ENCODE assay signal across 11 cellular contexts in genomic region chr20:56422131-56422823, GRCh38. TPM values are rescaled to one million over a fixed set of nuclear protein-coding genes. Genes with fewer than 3 reads are reported as not detected.
DNase-seq lines count a peak whose midpoint lies in the region; ATAC-seq and TF ChIP-seq lines count a peak whose summit lies in the region.
"Had no signal": no experiment of that assay in that cellular context is flagged by ENCODE, and none has a peak within 500 bp of the region (broad histone marks: within the 10 kb centered on the region; RNA-seq: fewer than 3 reads in every experiment).

No MANE protein-coding gene starts in this region.

- H3K4me1 Mint-ChIP-seq in CD8-positive, alpha-beta T cell (ENCODE audit: low read depth), result peaks cover 63% of the 10 kb centered on the region
- H3K4me1 Mint-ChIP-seq in activated naive CD8-positive, alpha-beta T cell treated with anti-CD3 and anti-CD28 coated beads, Interleukin-2, amount 50 U/mL, for 24 hours, result peaks cover 82% of the 10 kb centered on the region
- peaks cover 6% of the 10 kb centered on the region for H3K4me1 Mint-ChIP-seq in mesothelial cell of epicardium

- H3K36me3 Mint-ChIP-seq in CD8-positive, alpha-beta T cell, result peaks cover 6% of the 10 kb centered on the region
- H3K36me3 Mint-ChIP-seq in activated naive CD8-positive, alpha-beta T cell treated with anti-CD3 and anti-CD28 coated beads, Interleukin-2, amount 50 U/mL, for 24 hours (ENCODE audit: low read depth), result peaks cover 7% of the 10 kb centered on the region
- H3K36me3 Mint-ChIP-seq in mesothelial cell of epicardium, result peaks cover under 1% of the 10 kb centered on the region

- no peaks in the 10 kb centered on the region for H3K9me3 Mint-ChIP-seq in CD8-positive, alpha-beta T cell
- H3K9me3 Mint-ChIP-seq in activated naive CD8-positive, alpha-beta T cell treated with anti-CD3 and anti-CD28 coated beads, Interleukin-2, amount 50 U/mL, for 24 hours, result no peaks in the 10 kb centered on the region
- H3K9me3 Mint-ChIP-seq in mesothelial cell of epicardium, result no peaks in the 10 kb centered on the region

- in situ Hi-C loops in KBM-7 (cut with MboI; ENCODE audit: low pct_unique_long_range_greater_than_20kb, low sequenced_read_pairs), result no loop called here
- in situ Hi-C loops in HAP-1 (cut with MboI; ENCODE audit: low sequenced_read_pairs), result no loop called here
- in situ Hi-C loops in gastrocnemius medialis (cut with MboI; ENCODE audit: low sequenced_read_pairs in 4 of 4), result no loop called here

- POLR2A ChIA-PET in CD8-positive, alpha-beta T cell (lab: Charles Lee), result interaction anchor here (0.8 to 3.5 kb wide), 2 partner anchors 10 to 17 kb away, joined by 4 to 19 read pairs; partner anchors contain the start of gene CASS4

- intact Hi-C loops in CD8-positive, alpha-beta T cell (cut with DNase I, micrococcal nuclease), result no loop called here
- intact Hi-C loops in gastrocnemius medialis (cut with DNase I; ENCODE audit: low total_unique reads), result no loop called here

- H3K27ac Mint-ChIP-seq in CD8-positive, alpha-beta T cell, result peak overlapping the region; percentile 56
- peak overlapping the region; percentile 76 for H3K27ac Mint-ChIP-seq in activated naive CD8-positive, alpha-beta T cell treated with anti-CD3 and anti-CD28 coated beads, Interleukin-2, amount 50 U/mL, for 24 hours
- H3K27ac Mint-ChIP-seq in mesothelial cell of epicardium, result peak overlapping the region; percentile 75

- no peak overlapping the region for H3K4me3 ChIP-seq in CD8-positive, alpha-beta T cell (ENCODE audit: low read depth, low read length)
- H3K4me3 ChIP-seq in HAP-1 (no peak overlapping the region), gastrocnemius medialis (no peak overlapping the region)
- H3K4me3 ChIP-seq: SK-N-MC had no signal

- H3K27me3 ChIP-seq in CD8-positive, alpha-beta T cell (ENCODE audit: insufficient read depth, low read length), result no peaks in the 10 kb centered on the region
- H3K27me3 ChIP-seq in HAP-1 (ENCODE audit: low read depth), result no peaks in the 10 kb centered on the region
- H3K27me3 ChIP-seq in gastrocnemius medialis, result no peaks in the 10 kb centered on the region

- peak overlapping the region; percentile 46 for H3K4me3 Mint-ChIP-seq in CD8-positive, alpha-beta T cell
- H3K4me3 Mint-ChIP-seq in activated naive CD8-positive, alpha-beta T cell treated with anti-CD3 and anti-CD28 coated beads, Interleukin-2, amount 50 U/mL, for 24 hours, result peak overlapping the region; percentile 24
- H3K4me3 Mint-ChIP-seq in mesothelial cell of epicardium, result no peak overlapping the region

- no peak for TF ChIP-seq POLR2A in gastrocnemius medialis (IDR thresholded peaks at IDR 0.05)

- no peaks in the 10 kb centered on the region for H3K27me3 Mint-ChIP-seq in CD8-positive, alpha-beta T cell (ENCODE audit: low read depth)
- no peaks in the 10 kb centered on the region for H3K27me3 Mint-ChIP-seq in activated naive CD8-positive, alpha-beta T cell treated with anti-CD3 and anti-CD28 coated beads, Interleukin-2, amount 50 U/mL, for 24 hours
- no peaks in the 10 kb centered on the region for H3K27me3 Mint-ChIP-seq in mesothelial cell of epicardium (ENCODE audit: low read depth)

- no peak overlapping the region for H3K27ac ChIP-seq in CD8-positive, alpha-beta T cell (ENCODE audit: low read depth, low read length)
- no peak overlapping the region for H3K27ac ChIP-seq in gastrocnemius medialis
- H3K27ac ChIP-seq: epithelial cell of prostate, SK-N-MC had no signal

- no peak for ATAC-seq in CD8-positive, alpha-beta T cell
- ATAC-seq in activated naive CD8-positive, alpha-beta T cell treated with anti-CD3 and anti-CD28 coated beads, Interleukin-2, amount 50 U/mL, for 24 hours, result no peak
- no peak for ATAC-seq in gastrocnemius medialis
- ATAC-seq in GM21737 (IDR thresholded peaks at IDR 0.05; ENCODE audit: unreplicated experiment), result no peak

- no peaks in the 10 kb centered on the region for H3K36me3 ChIP-seq in CD8-positive, alpha-beta T cell (ENCODE audit: insufficient read depth, low read length)
- no peaks in the 10 kb centered on the region for H3K36me3 ChIP-seq in HAP-1 (replicated peaks)
- no peaks in the 10 kb centered on the region for H3K36me3 ChIP-seq in gastrocnemius medialis

- DNase-seq in CD8-positive, alpha-beta T cell, result no peak
- DNase-seq in KBM-7, result peak; percentile 71
- DNase-seq in activated naive CD8-positive, alpha-beta T cell treated with anti-CD3 and anti-CD28 coated beads, Interleukin-2, amount 50 U/mL, for 24 hours, result no peak
- DNase-seq in mesothelial cell of epicardium (ENCODE audit: low spot score in 2 of 2, unreplicated experiment in 2 of 2), result no peak
- DNase-seq in NCI-H128 (lab: John Stamatoyannopoulos, UW; ENCODE audit: unreplicated experiment), result no peak
- no peak for DNase-seq in HAP-1 (ENCODE audit: low spot score in 2 of 2)
- DNase-seq in gastrocnemius medialis, result no peak
- DNase-seq: small intestine had no signal

- TF ChIP-seq CTCF in CD8-positive, alpha-beta T cell (IDR thresholded peaks at IDR 0.05), result no peak
- TF ChIP-seq CTCF in mesothelial cell of epicardium (IDR thresholded peaks at IDR 0.05; ENCODE audit: unreplicated experiment) (no peak), gastrocnemius medialis (IDR thresholded peaks at IDR 0.05 in 4 of 5, conservative IDR thresholded peaks at IDR 0.05 in 1 of 5) (no peak)

- CTCF ChIA-PET in CD8-positive, alpha-beta T cell (lab: Charles Lee), result interaction anchor here (1.6 kb wide), 1 partner anchor 10 kb away, joined by 8 read pairs; the partner anchor contains the start of gene CASS4

- H3K4me1 ChIP-seq in CD8-positive, alpha-beta T cell (ENCODE audit: insufficient read depth, low read length), result peaks cover 58% of the 10 kb centered on the region
- H3K4me1 ChIP-seq in HAP-1 (no peaks in the 10 kb centered on the region), gastrocnemius medialis (no peaks in the 10 kb centered on the region)

- H3K9me3 ChIP-seq in CD8-positive, alpha-beta T cell (ENCODE audit: low read length), result no peaks in the 10 kb centered on the region
- no peaks in the 10 kb centered on the region for H3K9me3 ChIP-seq in HAP-1
- no peaks in the 10 kb centered on the region for H3K9me3 ChIP-seq in gastrocnemius medialis

RNA-seq across cellular contexts. Expression of gene CASS4, which starts 10.2 kb away (rescaled TPM):
- total RNA-seq in CD8-positive, alpha-beta T cell, result 10 to 100 TPM; 23.5 to 26.0 TPM
- total RNA-seq in mesothelial cell of epicardium (0.67 to 0.78 TPM (median 0.72 TPM) in 3 replicates), gastrocnemius medialis (under 1 TPM in 3 of 4 donors, not detected in 1; 0.36 to 0.86 (median 0.72) TPM)

RNA-seq across cellular contexts. Expression of gene CSTF1, which starts 29.8 kb away (rescaled TPM):
- 10 to 100 TPM; 20.7 to 26.0 TPM for total RNA-seq in CD8-positive, alpha-beta T cell
- total RNA-seq in mesothelial cell of epicardium (36.8 to 43.5 TPM (median 40.9 TPM) in 3 replicates), gastrocnemius medialis (10 to 100 TPM; 14.2 to 23.2 (median 18.9) TPM)

RNA-seq across cellular contexts. Expression of gene AURKA, which starts 30.3 kb away (rescaled TPM):
- under 1 TPM; 0.22 to 0.81 TPM for total RNA-seq in CD8-positive, alpha-beta T cell
- total RNA-seq in mesothelial cell of epicardium, result 13.2 to 14.7 TPM (median 14.4 TPM) in 3 replicates
- total RNA-seq in gastrocnemius medialis, result 10 to 100 TPM in 1 of 4 donors, 1 to 10 TPM in 3; 1.6 to 11.3 (median 4.6) TPM

RNA-seq across cellular contexts. Expression of gene RTF2, which starts 46.1 kb away (rescaled TPM):
- total RNA-seq in CD8-positive, alpha-beta T cell, result 10 to 100 TPM; 56.5 to 57.6 TPM
- total RNA-seq in mesothelial cell of epicardium (59.5 to 63.2 TPM (median 61.9 TPM) in 3 replicates), gastrocnemius medialis (10 to 100 TPM; 69.1 to 88.8 (median 77.5) TPM)

Comparison
In these comparisons a context has a peak if more than half of its experiments do, and no peak if none do; other contexts are left out.
1. RNA of gene CASS4, which starts 10.2 kb away (total RNA-seq): 23.5 to 26.0 TPM in CD8-positive, alpha-beta T cell; 0.36 to 0.86 TPM in gastrocnemius medialis and 0.67 to 0.78 TPM in mesothelial cell of epicardium; every median in the first group is over 10 times any median in the second.
2. Peak in every context shown above with its lines, with median percentiles within 50 percentile points of each other: H3K27ac Mint-ChIP-seq.